ENCODE assay signal across 8 cellular contexts in the genomic region with DNA sequence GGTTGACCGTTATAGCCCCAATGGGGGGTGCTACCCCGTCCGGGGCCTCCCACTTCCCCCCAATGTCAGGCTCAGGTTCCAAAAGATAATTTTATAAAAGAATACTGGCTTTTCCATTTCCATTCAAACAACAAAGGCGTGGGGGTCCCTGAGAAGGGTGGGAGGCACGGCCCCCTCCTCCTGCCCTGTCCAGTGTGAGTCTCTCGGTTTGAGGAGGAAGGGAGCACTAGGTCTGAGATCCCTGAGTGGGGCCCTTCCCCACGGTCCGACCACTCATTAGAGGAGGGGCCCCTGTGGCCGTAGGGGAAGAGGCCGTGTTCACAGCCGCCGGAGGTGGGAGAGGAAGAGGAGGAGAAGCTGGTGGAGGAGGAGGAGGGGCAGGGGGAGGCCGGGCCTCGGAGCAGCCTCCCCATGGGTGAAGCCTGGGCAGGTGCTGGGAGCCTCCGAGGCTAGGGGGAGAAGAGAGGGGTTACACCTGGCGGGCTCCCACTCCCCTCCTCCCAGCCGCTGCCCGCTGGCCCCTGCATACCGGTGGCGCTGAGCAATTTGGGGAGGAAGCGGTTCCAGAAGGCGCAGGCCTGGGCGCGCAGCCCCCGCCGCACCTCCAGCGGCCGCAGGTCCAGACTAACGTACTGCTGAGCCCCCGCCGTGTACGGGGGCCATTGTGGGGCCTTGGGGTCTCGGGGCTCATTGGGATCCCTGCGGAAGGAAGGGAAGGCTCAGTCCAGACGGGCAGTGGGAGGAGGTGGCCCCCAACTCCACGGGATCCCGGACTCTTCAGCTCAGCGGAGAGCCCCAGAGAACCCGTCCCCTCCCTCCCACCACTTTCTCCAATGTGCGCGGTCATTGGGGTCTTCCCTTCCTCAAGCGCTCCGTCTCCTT. TPM values are rescaled to one million over a fixed set of nuclear protein-coding genes. Genes with fewer than 3 reads are reported as not detected.
A peak's percentile ranks its signal among the peaks of the same experiment; 100 is the strongest.
DNase-seq lines count a peak whose midpoint lies in the region; ATAC-seq and TF ChIP-seq lines count a peak whose summit lies in the region.

No MANE protein-coding gene starts in this region.

- peaks cover 24% of the 10 kb centered on the region for H3K79me1 ChIP-seq in trophoblast cell (ENCODE audit: low read length)

- intact Hi-C loops in Panc1 (cut with micrococcal nuclease; ENCODE audit: unreplicated experiment) (loop anchor here (5.0 kb wide), 1 partner anchor 391 kb away; no protein-coding TSS in a partner anchor), esophagus squamous epithelium (cut with DNase I) (no loop called here)

- H3K27ac ChIP-seq in Panc1 (ENCODE audit: low read length) = peak overlapping the region; percentile 87
- H3K27ac ChIP-seq in esophagus squamous epithelium = peak overlapping the region; percentile 95 to 99 (median 98)
- peak overlapping the region; percentile 98 for H3K27ac ChIP-seq in trophoblast cell (ENCODE audit: low read depth, low read length)

- H3K4me2 ChIP-seq in trophoblast cell (ENCODE audit: low read length) = peak overlapping the region; percentile 92

- H3K18ac ChIP-seq in trophoblast cell (ENCODE audit: low read length) = peak overlapping the region; percentile 81

- 7 to 12% methylated on average over 13 to 16 of the region's 43 CpGs for WGBS in esophagus squamous epithelium, 2 donors
- no CpG with 5 or more reads among the region's 43 CpGs for WGBS in trophoblast cell (ENCODE audit: extremely low coverage, insufficient coverage, insufficient read length)

- H3K79me2 ChIP-seq in trophoblast cell (ENCODE audit: control insufficient read depth, insufficient read depth, low read length, poor library complexity) = peaks cover 17% of the 10 kb centered on the region

- TF ChIP-seq CTCF in Panc1 (IDR thresholded peaks at IDR 0.05) (no peak), esophagus squamous epithelium (IDR thresholded peaks at IDR 0.05) (no peak)

- in situ Hi-C loops in Panc1 (cut with HindIII; ENCODE audit: low pct_unique_long_range_greater_than_20kb, low sequenced_read_pairs) = no loop called here

- BruUV-seq in Panc1 (replicated peaks; lab: Mats Ljungman, UMichigan) = no TSS peak

- peak overlapping the region; percentile 79 for H3K14ac ChIP-seq in trophoblast cell (ENCODE audit: low read length)

- H3K9ac ChIP-seq in ES-I3 (ENCODE audit: low read depth, low read length) (peak overlapping the region; percentile 66), trophoblast cell (ENCODE audit: low read length) (peak overlapping the region; percentile 57)

- peak overlapping the region; percentile 82 for H2AK5ac ChIP-seq in trophoblast cell (ENCODE audit: low read length)

- ATAC-seq in Panc1 = no peak
- ATAC-seq in GM18511 (IDR thresholded peaks at IDR 0.05; ENCODE audit: unreplicated experiment) = no peak

- POLR2A ChIA-PET in Panc1 (lab: Charles Lee) = interaction anchor here (0.6 kb wide), 2 partner anchors 69 to 211 kb away, joined by 6 to 8 read pairs; no protein-coding TSS in a partner anchor

- H3K27me3 ChIP-seq in Panc1 (ENCODE audit: control insufficient read depth, insufficient read depth, low read length) (no peaks in the 10 kb centered on the region), esophagus squamous epithelium (peaks cover 5 to 35% (median 11%) of the 10 kb centered on the region in 4 donors), trophoblast cell (ENCODE audit: insufficient read depth, low read length) (peaks cover under 1% of the 10 kb centered on the region)

- peak overlapping the region; percentile 75 for H4K12ac ChIP-seq in trophoblast cell (ENCODE audit: low read depth, low read length)

- peak overlapping the region; percentile 83 for H2BK120ac ChIP-seq in trophoblast cell (ENCODE audit: insufficient read depth, low read length, poor library complexity)

- CTCF ChIA-PET in Panc1 (lab: Charles Lee) = interaction anchor here (0.6 to 2.0 kb wide), 3 partner anchors 59 to 326 kb away, joined by 3 to 5 read pairs (median 3); a partner anchor contains a TSS

- peak overlapping the region; percentile 92 for H2BK5ac ChIP-seq in trophoblast cell (ENCODE audit: low read depth, low read length, poor library complexity)

- no peak for TF ChIP-seq POLR2A in esophagus squamous epithelium (IDR thresholded peaks at IDR 0.05)

- DNase-seq in Panc1 (ENCODE audit: low read depth, low spot score) (no peak), esophagus squamous epithelium (lab: John Stamatoyannopoulos, UW) (no peak), trophoblast cell (peak in 1 of 2 donors; percentile 27), NK-92 (lab: John Stamatoyannopoulos, UW; ENCODE audit: unreplicated experiment) (no peak), amygdala (lab: John Stamatoyannopoulos, UW) (no peak), DMS114 treated with DMSO at 0.1 percent for 48 hours (lab: John Stamatoyannopoulos, UW; ENCODE audit: unreplicated experiment) (no peak)

- H4K91ac ChIP-seq in trophoblast cell (ENCODE audit: low read depth, low read length) = peak overlapping the region; percentile 98

- peaks cover 5% of the 10 kb centered on the region; the same call in 1 of the 2 replicates for H3K4me1 ChIP-seq in ES-I3 (ENCODE audit: insufficient read depth, low read length)
- peaks cover 42% of the 10 kb centered on the region for H3K4me1 ChIP-seq in Panc1 (ENCODE audit: control insufficient read depth, insufficient read depth, low read length)
- H3K4me1 ChIP-seq in esophagus squamous epithelium = peaks cover 43 to 71% (median 49%) of the 10 kb centered on the region in 3 donors
- H3K4me1 ChIP-seq in trophoblast cell (ENCODE audit: control insufficient read depth in 1 of 2, insufficient read depth in 2 of 2, low read length in 2 of 2) = peaks cover 21 to 40% of the 10 kb centered on the region in 2 experiments

- no peak overlapping the region for H3K23ac ChIP-seq in trophoblast cell (ENCODE audit: low read length)

- no peaks in the 10 kb centered on the region for H3K9me3 ChIP-seq in ES-I3 (ENCODE audit: control insufficient read depth, insufficient read depth, low read length)
- H3K9me3 ChIP-seq in Panc1 (ENCODE audit: control insufficient read depth, insufficient read depth, low read depth, low read length) = no peaks in the 10 kb centered on the region
- H3K9me3 ChIP-seq in esophagus squamous epithelium = no peaks in the 10 kb centered on the region
- H3K9me3 ChIP-seq in trophoblast cell (ENCODE audit: insufficient read depth, low read depth, low read length) = no peaks in the 10 kb centered on the region

- peak overlapping the region; percentile 62 to 72 for H3K4me3 ChIP-seq in Panc1 (ENCODE audit: low read depth in 2 of 2, low read length in 2 of 2)
- peak overlapping the region; percentile 50 to 88 (median 74) for H3K4me3 ChIP-seq in esophagus squamous epithelium
- peak overlapping the region; percentile 64 for H3K4me3 ChIP-seq in trophoblast cell (ENCODE audit: low read depth, low read length)

- peak overlapping the region; percentile 62 for H2AFZ ChIP-seq in trophoblast cell (ENCODE audit: insufficient read depth, low read length, poor library complexity)

- H2BK12ac ChIP-seq in trophoblast cell (ENCODE audit: low read length) = peak overlapping the region; percentile 61

- peak overlapping the region; percentile 95 for H4K8ac ChIP-seq in trophoblast cell (ENCODE audit: low read depth, low read length)

- peak overlapping the region; percentile 61 for H3K4ac ChIP-seq in trophoblast cell (ENCODE audit: low read depth, low read length)

- H3K36me3 ChIP-seq in ES-I3 (ENCODE audit: insufficient read depth, low read length) = peaks cover 19% of the 10 kb centered on the region
- peaks cover 9% of the 10 kb centered on the region for H3K36me3 ChIP-seq in Panc1 (ENCODE audit: control insufficient read depth, insufficient read depth, low read length)
- H3K36me3 ChIP-seq in esophagus squamous epithelium = peaks cover 16 to 26% (median 25%) of the 10 kb centered on the region in 3 donors
- H3K36me3 ChIP-seq in trophoblast cell (ENCODE audit: control insufficient read depth in 1 of 2, insufficient read depth in 2 of 2, low read length in 2 of 2) = peaks cover 41 to 43% of the 10 kb centered on the region in 2 experiments

RNA-seq across cellular contexts. Expression of a gene that starts 1.4 kb away (rescaled TPM):
- total RNA-seq in Panc1 (2021; ENCODE audit: unreplicated experiment) (3.3 TPM), esophagus squamous epithelium (1 to 10 TPM; 1.3 to 8.4 (median 5.5) TPM)
- 6.2 TPM for polyA plus RNA-seq in Panc1 (2012; ENCODE audit: insufficient read length)
- 1.4 and 1.6 TPM in 2 replicates for polyA plus RNA-seq in trophoblast cell (2013)

RNA-seq across cellular contexts. Expression of a gene that starts 4.8 kb away (rescaled TPM):
- total RNA-seq in Panc1 (2021; ENCODE audit: unreplicated experiment) = 10.4 TPM
- polyA plus RNA-seq in Panc1 (2012; ENCODE audit: insufficient read length) = 25.9 TPM
- 1 to 10 TPM in 3 of 4 donors, under 1 TPM in 1; 0.22 to 1.5 (median 1.3) TPM for total RNA-seq in esophagus squamous epithelium
- 10.2 and 11.1 TPM in 2 replicates for polyA plus RNA-seq in trophoblast cell (2013)

RNA-seq across cellular contexts. Expression of a gene that starts 16.0 kb away (rescaled TPM):
- 248 TPM for total RNA-seq in Panc1 (2021; ENCODE audit: unreplicated experiment)
- polyA plus RNA-seq in Panc1 (2012; ENCODE audit: insufficient read length) = 234 TPM
- 10 to 100 TPM; 53.8 to 91.0 (median 68.4) TPM for total RNA-seq in esophagus squamous epithelium
- polyA plus RNA-seq in trophoblast cell (2013) = 115 and 117 TPM in 2 replicates

RNA-seq across cellular contexts. Expression of a gene that starts 23.7 kb away (rescaled TPM):
- total RNA-seq in Panc1 (2021; ENCODE audit: unreplicated experiment) (3.2 TPM), esophagus squamous epithelium (100 to 1,000 TPM in 2 of 4 donors, 10 to 100 TPM in 2; 81.4 to 109 (median 93.7) TPM)
- 1.3 TPM for polyA plus RNA-seq in Panc1 (2012; ENCODE audit: insufficient read length)
- 75.4 and 76.0 TPM in 2 replicates for polyA plus RNA-seq in trophoblast cell (2013)

RNA-seq across cellular contexts. Expression of a gene that starts 38.4 kb away (rescaled TPM):
- total RNA-seq in Panc1 (2021; ENCODE audit: unreplicated experiment) (31.1 TPM), esophagus squamous epithelium (10 to 100 TPM in 3 of 4 donors, 1 to 10 TPM in 1; 9.9 to 19.6 (median 17.3) TPM)
- 37.1 TPM for polyA plus RNA-seq in Panc1 (2012; ENCODE audit: insufficient read length)
- polyA plus RNA-seq in trophoblast cell (2013) = 18.4 and 20.0 TPM in 2 replicates
